14 cellular contexts compared by ENCODE assay signal in genomic region chr14:73718742-73719251, GRCh38. TPM values are rescaled to one million over a fixed set of nuclear protein-coding genes. Genes with fewer than 3 reads are reported as not detected.
A peak's percentile ranks its signal among the peaks of the same experiment; 100 is the strongest.
DNase-seq lines count a peak whose midpoint lies in the region; ATAC-seq and TF ChIP-seq lines count a peak whose summit lies in the region.
"Had no signal": no experiment of that assay in that cellular context is flagged by ENCODE, and none has a peak within 500 bp of the region (broad histone marks: within the 10 kb centered on the region; RNA-seq: fewer than 3 reads in every experiment).

No MANE protein-coding gene starts in this region.

- intact Hi-C loops in heart left ventricle (cut with DNase I), result loop anchor here in 1 of 10 donors (10.0 kb wide), 1 partner anchor 74 kb away; the partner anchor contains the start of gene DNAL1
- intact Hi-C loops in Right ventricle myocardium inferior (cut with DNase I), result no loop called here
- intact Hi-C loops in uterus (cut with DNase I; ENCODE audit: low total_unique reads), result no loop called here

- H3K27me3 ChIP-seq in heart left ventricle (no peaks in the 10 kb centered on the region), right atrium auricular region (no peaks in the 10 kb centered on the region), uterus (no peaks in the 10 kb centered on the region)

- 51 to 84% (median 61%) methylated on average over 39 to 41 of the region's 41 CpGs for WGBS in heart left ventricle, 4 donors

- H3K27ac ChIP-seq in heart left ventricle, result peak overlapping the region; percentile 15 to 96 (median 75)
- H3K27ac ChIP-seq in right atrium auricular region, result peak overlapping the region; percentile 37 to 62
- peak overlapping the region; percentile 82 to 84 for H3K27ac ChIP-seq in uterus
- H3K27ac ChIP-seq: KMS-11, parathyroid adenoma had no signal

- DNase-seq in heart left ventricle, result peak in 2 of 5 donors; percentile 61 to 70
- DNase-seq in Right ventricle myocardium inferior (ENCODE audit: missing footprints), result no peak
- DNase-seq in right atrium auricular region (ENCODE audit: low spot score), result no peak
- DNase-seq in nucleus accumbens (lab: John Stamatoyannopoulos, UW), result peak in 35 of 56 donors; percentile 15 to 84 (median 50)
- peak; percentile 71 to 78 for DNase-seq in uterus
- DNase-seq in NCI-H526 treated with DMSO at 0.1 percent for 48 hours (lab: John Stamatoyannopoulos, UW), result no peak
- DNase-seq in activated T-cell treated with anti-CD3 and anti-CD28 coated beads, Interleukin-2, amount 50 U/mL, for 1 hour, result no peak
- no peak for DNase-seq in SW 1271 (lab: John Stamatoyannopoulos, UW)
- DNase-seq: activated B cell treated with CpG ODN at 0.5 μM for 24 hours; activated T-cell treated with anti-CD3 and anti-CD28 coated beads, Interleukin-2, amount 50 U/mL, for 48 hours; dermis blood vessel endothelial cell; DND-41 had no signal

- peaks cover 0 to 87% (median 83%) of the 10 kb centered on the region in 9 donors for H3K36me3 ChIP-seq in heart left ventricle
- peaks cover 67% of the 10 kb centered on the region for H3K36me3 ChIP-seq in right atrium auricular region
- no peaks in the 10 kb centered on the region for H3K36me3 ChIP-seq in uterus

- peaks cover 0 to 58% (median 18%) of the 10 kb centered on the region in 12 donors for H3K4me1 ChIP-seq in heart left ventricle
- H3K4me1 ChIP-seq in right atrium auricular region, result peaks cover 0 to 41% of the 10 kb centered on the region in 2 donors
- H3K4me1 ChIP-seq in uterus, result peaks cover 0 to 12% of the 10 kb centered on the region in 2 donors

- no peak for TF ChIP-seq CTCF in heart left ventricle (IDR thresholded peaks at IDR 0.05)
- TF ChIP-seq CTCF in right atrium auricular region (IDR thresholded peaks at IDR 0.05), result no peak
- no peak for TF ChIP-seq CTCF in uterus (IDR thresholded peaks at IDR 0.05)

- H3K4me3 ChIP-seq in heart left ventricle (peak overlapping the region in 9 of 12 donors; percentile 15 to 55 (median 24)), right atrium auricular region (peak overlapping the region in 1 of 2 donors; percentile 3), uterus (no peak overlapping the region)

- no peaks in the 10 kb centered on the region for H3K9me3 ChIP-seq in heart left ventricle
- H3K9me3 ChIP-seq in right atrium auricular region, result no peaks in the 10 kb centered on the region
- H3K9me3 ChIP-seq in uterus, result no peaks in the 10 kb centered on the region

- TF ChIP-seq POLR2A in heart left ventricle (IDR thresholded peaks at IDR 0.05) (no peak), uterus (IDR thresholded peaks at IDR 0.05) (peak in 1 of 2 donors; percentile 11)

- peak; percentile 14 to 51 (median 42) for ATAC-seq in heart left ventricle
- ATAC-seq in Right ventricle myocardium inferior, result no peak

RNA-seq across cellular contexts. Expression of gene PNMA1, which starts 4.6 kb away (rescaled TPM):
- total RNA-seq in heart left ventricle, result 10 to 100 TPM; 14.5 to 32.3 (median 25.9) TPM
- polyA plus RNA-seq in heart left ventricle, result 10 to 100 TPM in 1 of 2 donors, 1 to 10 TPM in 1; 7.4 to 27.3 TPM
- 14.9 TPM for total RNA-seq in Right ventricle myocardium inferior
- 10 to 100 TPM; 17.1 to 18.3 TPM for total RNA-seq in right atrium auricular region
- 10 to 100 TPM; 12.6 to 58.0 (median 39.4) TPM for total RNA-seq in uterus

Comparison
In these comparisons a context has a peak if more than half of its experiments do, and no peak if none do; other contexts are left out.
1. DNase-seq: peak in nucleus accumbens (35 of 56) and uterus (2 of 2); none in Right ventricle myocardium inferior (single experiment), right atrium auricular region (single experiment), NCI-H526 treated with DMSO at 0.1 percent for 48 hours (single experiment), activated T-cell treated with anti-CD3 and anti-CD28 coated beads, Interleukin-2, amount 50 U/mL, for 1 hour (single experiment) and SW 1271 (0 of 2).
2. H3K4me3 ChIP-seq: peak in heart left ventricle (9 of 12); none in uterus (0 of 2).
3. Peak in every context shown above with its lines, with median percentiles within 50 percentile points of each other: H3K27ac ChIP-seq.